Comparison of ENCODE assay signal across 20 cellular contexts in genomic region chr10:110679633-110680472, GRCh38. TPM values are rescaled to one million over a fixed set of nuclear protein-coding genes. Genes with fewer than 3 reads are reported as not detected.
DNase-seq lines count a peak whose midpoint lies in the region; ATAC-seq and TF ChIP-seq lines count a peak whose summit lies in the region.
"Had no signal": no experiment of that assay in that cellular context is flagged by ENCODE, and none has a peak within 500 bp of the region (broad histone marks: within the 10 kb centered on the region; RNA-seq: fewer than 3 reads in every experiment).

No MANE protein-coding gene starts in this region.

- H3K4me3 Mint-ChIP-seq in glutamatergic neuron (ENCODE audit: unreplicated experiment) (peak overlapping the region; percentile 22), type B pancreatic cell (no peak overlapping the region)
- H3K4me3 Mint-ChIP-seq: activated naive CD8-positive, alpha-beta T cell; activated T-cell treated with anti-CD3 and anti-CD28 coated beads, Interleukin-2, amount 50 U/mL, for 24 hours; IgD-negative memory B cell had no signal

- H3K9me3 Mint-ChIP-seq in glutamatergic neuron (ENCODE audit: unreplicated experiment) (peaks cover 5% of the 10 kb centered on the region), type B pancreatic cell (no peaks in the 10 kb centered on the region)
- H3K9me3 Mint-ChIP-seq: activated T-cell treated with anti-CD3 and anti-CD28 coated beads, Interleukin-2, amount 50 U/mL, for 24 hours; IgD-negative memory B cell had no signal

- H3F3A ChIP-seq in OCI-LY1 (ENCODE audit: insufficient read depth, low read length) = no peaks in the 10 kb centered on the region

- H3K4me2 ChIP-seq in OCI-LY1 (ENCODE audit: low read length) = peak overlapping the region; percentile 64
- H3K4me2 ChIP-seq: BLaER1 had no signal

- H3K9me2 ChIP-seq in OCI-LY1 (ENCODE audit: low read depth, low read length) = no peaks in the 10 kb centered on the region

- POLR2A ChIA-PET in HEK293 (lab: Yijun Ruan, JAX) = no interaction called here

- H3K36me3 ChIP-seq in HEK293 (ENCODE audit: control insufficient read depth in 2 of 2, insufficient read depth in 1 of 2, low read length in 2 of 2) (no peaks in the 10 kb centered on the region), OCI-LY1 (ENCODE audit: insufficient read depth, low read length) (no peaks in the 10 kb centered on the region), gastrocnemius medialis (no peaks in the 10 kb centered on the region)
- H3K36me3 ChIP-seq: BLaER1, thyroid gland had no signal

- peak; percentile 84 to 87 for ATAC-seq in gastrocnemius medialis

- H3K79me2 ChIP-seq in OCI-LY1 (ENCODE audit: insufficient read depth, low read length) = no peaks in the 10 kb centered on the region

- H3K4me3 ChIP-seq in HEK293 (ENCODE audit: low read depth, low read length) (no peak overlapping the region), OCI-LY1 (ENCODE audit: low read depth, low read length, poor library complexity, severe bottlenecking) (peak overlapping the region; percentile 23), gastrocnemius medialis (peak overlapping the region in 3 of 4 donors; percentile 10 to 29 (median 24))
- H3K4me3 ChIP-seq: BLaER1, skin epidermis, thyroid gland had no signal

- H3K4me1 ChIP-seq in HEK293 (ENCODE audit: control insufficient read depth, insufficient read depth, low read length) = no peaks in the 10 kb centered on the region
- peaks cover 54% of the 10 kb centered on the region for H3K4me1 ChIP-seq in OCI-LY1 (ENCODE audit: insufficient read depth, low read length, severe bottlenecking)
- H3K4me1 ChIP-seq in gastrocnemius medialis = peaks cover 23 to 28% of the 10 kb centered on the region in 2 donors
- H3K4me1 ChIP-seq: thyroid gland had no signal

- intact Hi-C loops in gastrocnemius medialis (cut with DNase I; ENCODE audit: low total_unique reads) = loop anchor here (1.0 to 5.0 kb wide), 2 partner anchors 70 to 97 kb away; no protein-coding TSS in a partner anchor

- in situ Hi-C loops in gastrocnemius medialis (cut with MboI; ENCODE audit: low sequenced_read_pairs in 4 of 4) = loop anchor here in 1 of 4 donors (10.0 kb wide), 1 partner anchor 65 kb away; no protein-coding TSS in a partner anchor

- H3K27me3 Mint-ChIP-seq in glutamatergic neuron (ENCODE audit: unreplicated experiment) (peaks cover 9% of the 10 kb centered on the region), type B pancreatic cell (peaks cover 2% of the 10 kb centered on the region)

- TF ChIP-seq POLR2A in gastrocnemius medialis (IDR thresholded peaks at IDR 0.05) = peak; percentile 42 to 55

- H4K20me1 ChIP-seq in OCI-LY1 (ENCODE audit: insufficient read depth, low read length) = no peaks in the 10 kb centered on the region
- H4K20me1 ChIP-seq: BLaER1 had no signal

- peak overlapping the region; percentile 56; the same call in 1 of the 2 replicates for H3K9ac ChIP-seq in OCI-LY1 (ENCODE audit: low read length)
- H3K9ac ChIP-seq: BLaER1 had no signal

- H3K9me3 ChIP-seq in HEK293 (ENCODE audit: control insufficient read depth, insufficient read depth, low read depth, low read length) = no peaks in the 10 kb centered on the region
- H3K9me3 ChIP-seq in OCI-LY1 (ENCODE audit: low read length) = no peaks in the 10 kb centered on the region
- H3K9me3 ChIP-seq in gastrocnemius medialis = no peaks in the 10 kb centered on the region
- H3K9me3 ChIP-seq: BLaER1, thyroid gland had no signal

- TF ChIP-seq CTCF in HEK293 (tag by site-specific recombination; IDR thresholded peaks at IDR 0.05) (no peak), OCI-LY1 (IDR thresholded peaks at IDR 0.05; ENCODE audit: low read length) (no peak), glutamatergic neuron (IDR thresholded peaks at IDR 0.05; ENCODE audit: partially characterized antibody, unreplicated experiment) (no peak), gastrocnemius medialis (IDR thresholded peaks at IDR 0.05 in 4 of 5, conservative IDR thresholded peaks at IDR 0.05 in 1 of 5) (peak in 3 of 5 experiments; percentile 10 to 32 (median 24)), type B pancreatic cell (conservative IDR thresholded peaks at IDR 0.05) (no peak)

- peak; percentile 73 for DNase-seq in glutamatergic neuron
- peak; percentile 79 to 91 for DNase-seq in gastrocnemius medialis
- DNase-seq in type B pancreatic cell (ENCODE audit: extremely low spot score, unreplicated experiment) = no peak
- DNase-seq in COLO668 (lab: John Stamatoyannopoulos, UW; ENCODE audit: unreplicated experiment) = no peak
- no peak for DNase-seq in GF-D8 (lab: John Stamatoyannopoulos, UW)
- DNase-seq: activated CD4-positive, alpha-beta T cell treated with anti-CD3 and anti-CD28 coated beads, Interleukin-2, amount 50 U/mL, for 4 hours; activated T-cell treated with anti-CD3 and anti-CD28 coated beads, Interleukin-2, amount 50 U/mL, for 24 hours; DMS79 treated with DMSO at 0.1 percent for 48 hours; effector CD4-positive, alpha-beta T cell; hippocampal formation; NCI-H226; occipital lobe; OCI-M1; thyroid gland had no signal

- H2AFZ ChIP-seq in OCI-LY1 (ENCODE audit: low read length) = no peak overlapping the region

- H3K4me1 Mint-ChIP-seq in glutamatergic neuron (ENCODE audit: low read depth, unreplicated experiment) (peaks cover 17% of the 10 kb centered on the region), type B pancreatic cell (ENCODE audit: unreplicated experiment) (peaks cover 12% of the 10 kb centered on the region)

- CTCF ChIA-PET in HEK293 (lab: Yijun Ruan, JAX) = interaction anchor here (0.9 to 4.8 kb wide), 14 partner anchors 8 to 71 kb away, joined by 3 to 43 read pairs (median 9); no protein-coding TSS in a partner anchor

- no peaks in the 10 kb centered on the region for H3K36me3 Mint-ChIP-seq in glutamatergic neuron (ENCODE audit: unreplicated experiment)
- no peaks in the 10 kb centered on the region for H3K36me3 Mint-ChIP-seq in type B pancreatic cell
- H3K36me3 Mint-ChIP-seq: activated naive CD8-positive, alpha-beta T cell; IgD-negative memory B cell had no signal

- H3K27me3 ChIP-seq in OCI-LY1 (ENCODE audit: insufficient read depth, low read length) (no peaks in the 10 kb centered on the region), gastrocnemius medialis (no peaks in the 10 kb centered on the region)
- H3K27me3 ChIP-seq: BLaER1, thyroid gland had no signal

- H3K27ac ChIP-seq in HEK293 (ENCODE audit: extremely low read depth, low read depth, low read length) (no peak overlapping the region), OCI-LY1 (ENCODE audit: low read depth, low read length, poor library complexity, severe bottlenecking) (peak overlapping the region; percentile 85), gastrocnemius medialis (peak overlapping the region; percentile 81 to 88 (median 84))
- H3K27ac ChIP-seq: BLaER1, skin epidermis, thyroid gland had no signal

- peak overlapping the region; percentile 75 for H3K27ac Mint-ChIP-seq in glutamatergic neuron (ENCODE audit: unreplicated experiment)
- H3K27ac Mint-ChIP-seq in type B pancreatic cell = no peak overlapping the region
- H3K27ac Mint-ChIP-seq: activated naive CD8-positive, alpha-beta T cell; activated T-cell treated with anti-CD3 and anti-CD28 coated beads, Interleukin-2, amount 50 U/mL, for 24 hours; IgD-negative memory B cell had no signal

TF ChIP-seq in HEK293, 187 proteins besides CTCF, POLR2A, EP300 and RAD21:
- TF ChIP-seq ZSCAN4 (tag by site-specific recombination; IDR thresholded peaks at IDR 0.05) = no peak
- TF ChIP-seq ZFHX2 (tag by site-specific recombination; conservative IDR thresholded peaks at IDR 0.05) = peak; percentile 90
- TF ChIP-seq SCRT1 (tag by site-specific recombination; IDR thresholded peaks at IDR 0.05; ENCODE audit: borderline replicate concordance) = peak; percentile 73; the same call in 1 of the 2 replicates
- peak; percentile 94 for TF ChIP-seq EGR2 (tag by site-specific recombination; IDR thresholded peaks at IDR 0.05; ENCODE audit: low read depth)
- no peak for TF ChIP-seq MEIS1 (CRISPR knock-in tag; IDR thresholded peaks at IDR 0.05; ENCODE audit: borderline replicate concordance)
- TF ChIP-seq SCRT2 (tag by site-specific recombination; IDR thresholded peaks at IDR 0.05) = peak; percentile 87
- peak; percentile 88 for TF ChIP-seq PRDM10 (tag by site-specific recombination; IDR thresholded peaks at IDR 0.05)

RNA-seq across cellular contexts. Expression of gene RBM20, which starts 35.7 kb away (rescaled TPM):
- total RNA-seq in glutamatergic neuron (ENCODE audit: unreplicated experiment) (5.8 TPM), gastrocnemius medialis (10 to 100 TPM in 2 of 4 donors, 1 to 10 TPM in 2; 7.4 to 18.4 (median 10.2) TPM), type B pancreatic cell (ENCODE audit: low replicate concordance) (2.8 and 5.2 TPM in 2 replicates)

Comparison
In these comparisons a context has a peak if more than half of its experiments do, and no peak if none do; other contexts are left out.
1. CTCF ChIP-seq: peak in gastrocnemius medialis (3 of 5); none in HEK293 (single experiment), OCI-LY1 (single experiment), glutamatergic neuron (single experiment) and type B pancreatic cell (single experiment).
2. DNase-seq: peak in glutamatergic neuron (single experiment) and gastrocnemius medialis (2 of 2); none in type B pancreatic cell (single experiment), COLO668 (single experiment) and GF-D8 (single experiment).